14 cellular contexts compared by ENCODE assay signal in the genomic region with DNA sequence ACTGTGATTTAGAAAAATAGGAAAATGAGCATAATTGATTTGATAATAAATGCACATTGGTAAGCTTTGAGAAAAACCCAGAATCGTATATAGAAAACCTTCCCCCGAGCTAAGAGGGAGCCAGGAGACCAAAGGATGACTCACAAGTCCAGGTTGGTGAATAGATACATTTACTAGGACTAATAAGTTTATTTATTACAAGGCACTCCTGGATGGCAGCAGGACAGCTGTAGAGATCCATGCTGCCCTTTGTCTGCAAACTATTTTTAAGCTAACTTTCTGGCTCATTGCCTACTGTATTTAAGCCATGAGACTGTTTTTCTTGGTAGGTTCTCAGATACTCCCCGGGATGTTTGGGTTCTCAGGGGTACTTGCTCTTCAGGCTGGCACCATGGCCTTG. TPM values are rescaled to one million over a fixed set of nuclear protein-coding genes. Genes with fewer than 3 reads are reported as not detected.
A peak's percentile ranks its signal among the peaks of the same experiment; 100 is the strongest.
DNase-seq lines count a peak whose midpoint lies in the region; ATAC-seq, FAIRE-seq and TF ChIP-seq lines count a peak whose summit lies in the region.
"Had no signal": no experiment of that assay in that cellular context is flagged by ENCODE, and none has a peak within 500 bp of the region (broad histone marks: within the 10 kb centered on the region; RNA-seq: fewer than 3 reads in every experiment).

No MANE protein-coding gene starts in this region.

- FAIRE-seq in A549 (lab: Jason Lieb, UNC), result no peak
- FAIRE-seq: RCC 7860 had no signal

- H3K36me3 Mint-ChIP-seq in immature natural killer cell, result peaks cover 4 to 8% (median 7%) of the 10 kb centered on the region in 3 donors

- no peak overlapping the region for H3K4me3 Mint-ChIP-seq in immature natural killer cell
- H3K4me3 Mint-ChIP-seq: activated naive CD4-positive, alpha-beta T cell treated with anti-CD3 and anti-CD28 coated beads, Interleukin-2, amount 50 U/mL, for 24 hours; stimulated activated naive CD8-positive, alpha-beta T cell treated with anti-CD3 and anti-CD28 coated beads, Interleukin-15, Interleukin-2, amounts not matched to agents 100 ng/mL and 50 ng/mL, for 24 hours had no signal

- H3K4me2 ChIP-seq in A549, result peak overlapping the region; percentile 26; the same call in 2 of the 3 replicates

- H3K4me1 ChIP-seq in A549, result peaks cover 15% of the 10 kb centered on the region

- POLR2A ChIA-PET in A549 (lab: Yijun Ruan, JAX), result interaction anchor here (0.7 kb wide), 1 partner anchor 14 kb away, joined by 3 read pairs; no protein-coding TSS in a partner anchor

- H3K27ac ChIP-seq in A549, result no peak overlapping the region
- H3K27ac ChIP-seq: C4-2B had no signal

- no peak overlapping the region for H3K4me3 ChIP-seq in A549

- ATAC-seq in A549 (peak in 1 of 2 experiments; percentile 48; a peak in 2 of 6 replicates), GM18907 (IDR thresholded peaks at IDR 0.05; ENCODE audit: unreplicated experiment) (no peak)

- peak overlapping the region in 4 of 6 donors; percentile 8 to 52 (median 40) for H3K27ac Mint-ChIP-seq in immature natural killer cell

- DNase-seq in A549 (ENCODE audit: low read depth in 1 of 2, low spot score in 1 of 2), result no peak
- peak; percentile 60 for DNase-seq in EH (ENCODE audit: low read depth)
- peak; percentile 44 for DNase-seq in astrocyte of the hippocampus (ENCODE audit: low read depth, low spot score)
- DNase-seq in immature natural killer cell, result no peak
- no peak for DNase-seq in NCI-H748 treated with DMSO at 0.1 percent for 48 hours (lab: John Stamatoyannopoulos, UW)
- DNase-seq in RKO (ENCODE audit: low spot score), result no peak
- no peak for DNase-seq in NCI-H2171 treated with DMSO at 0.1 percent for 48 hours (lab: John Stamatoyannopoulos, UW)
- DNase-seq: retina; stimulated activated CD4-positive, alpha-beta T cell treated with anti-CD3 and anti-CD28 coated beads, Interleukin-4, amount 100 ng/mL, for 4 hours had no signal

- CTCF ChIA-PET in A549 (lab: Yijun Ruan, JAX), result interaction anchor here (0.6 kb wide), 1 partner anchor 25 kb away, joined by 3 read pairs; no protein-coding TSS in a partner anchor

- no peak for TF ChIP-seq POLR2A in A549 (IDR thresholded peaks at IDR 0.05; ENCODE audit: low read length)

- 41% methylated on average over 3 of the region's 3 CpGs for WGBS in A549 (ENCODE audit: missing lambda C conversion rate)

- H3K9me3 ChIP-seq in A549, result no peaks in the 10 kb centered on the region

- peaks cover 18 to 37% of the 10 kb centered on the region in 2 donors for H3K4me1 Mint-ChIP-seq in immature natural killer cell

- H3K9me3 Mint-ChIP-seq in immature natural killer cell, result no peaks in the 10 kb centered on the region
- H3K9me3 Mint-ChIP-seq: activated naive CD4-positive, alpha-beta T cell treated with anti-CD3 and anti-CD28 coated beads, Interleukin-2, amount 50 U/mL, for 24 hours; stimulated activated naive CD8-positive, alpha-beta T cell treated with anti-CD3 and anti-CD28 coated beads, Interleukin-15, Interleukin-2, amounts not matched to agents 100 ng/mL and 50 ng/mL, for 24 hours had no signal

- H3K27me3 Mint-ChIP-seq in immature natural killer cell (ENCODE audit: low read depth in 3 of 3), result no peaks in the 10 kb centered on the region
- H3K27me3 Mint-ChIP-seq: activated naive CD4-positive, alpha-beta T cell treated with anti-CD3 and anti-CD28 coated beads, Interleukin-2, amount 50 U/mL, for 24 hours; stimulated activated naive CD8-positive, alpha-beta T cell treated with anti-CD3 and anti-CD28 coated beads, Interleukin-15, Interleukin-2, amounts not matched to agents 100 ng/mL and 50 ng/mL, for 24 hours had no signal

- TF ChIP-seq RAD21 in A549 (conservative IDR thresholded peaks at IDR 0.05 in 1 of 2, IDR thresholded peaks at IDR 0.05 in 1 of 2), result no peak

- no peak for TF ChIP-seq CTCF in A549 (IDR thresholded peaks at IDR 0.05)

- TF ChIP-seq EP300 in A549 (IDR thresholded peaks at IDR 0.05), result no peak

TF ChIP-seq in A549, 52 proteins besides CTCF, POLR2A, EP300 and RAD21:
- TF ChIP-seq TFCP2L1 (CRISPR knock-in tag; IDR thresholded peaks at IDR 0.05) (no peak), RARB (CRISPR knock-in tag; IDR thresholded peaks at IDR 0.05) (no peak), NPAS2 (CRISPR knock-in tag; IDR thresholded peaks at IDR 0.05; ENCODE audit: borderline replicate concordance) (no peak), NR3C1 (IDR thresholded peaks at IDR 0.05) (no peak), GATA3 (IDR thresholded peaks at IDR 0.05; ENCODE audit: borderline replicate concordance) (no peak), ZNF302 (CRISPR knock-in tag; IDR thresholded peaks at IDR 0.05) (no peak), ESRRA (IDR thresholded peaks at IDR 0.05; ENCODE audit: borderline replicate concordance, low read length) (no peak), ZFP36 (IDR thresholded peaks at IDR 0.05; ENCODE audit: borderline replicate concordance, partially characterized antibody) (no peak), HOXB5 (CRISPR knock-in tag; IDR thresholded peaks at IDR 0.05) (no peak), JUNB (IDR thresholded peaks at IDR 0.05) (no peak), FOSB (CRISPR knock-in tag; IDR thresholded peaks at IDR 0.05) (no peak), MAZ (IDR thresholded peaks at IDR 0.05; ENCODE audit: borderline replicate concordance, low read depth, low read length) (no peak)
- TF ChIP-seq, protein P1, sequence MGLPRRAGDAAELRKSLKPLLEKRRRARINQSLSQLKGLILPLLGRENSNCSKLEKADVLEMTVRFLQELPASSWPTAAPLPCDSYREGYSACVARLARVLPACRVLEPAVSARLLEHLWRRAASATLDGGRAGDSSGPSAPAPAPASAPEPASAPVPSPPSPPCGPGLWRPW (IDR thresholded peaks at IDR 0.05), result no peak

RNA-seq across cellular contexts. Expression of a gene that starts 13.4 kb away (rescaled TPM):
- polyA plus RNA-seq in A549 (2011; rRNA removed) (8.8 and 13.6 TPM in 2 replicates), A549 (2017; fragmentation: RNase III; extraction: RNeasy Plus Mini Kit Qiagen cat#74134 plus additional on column Dnase treatment) (7.1 to 8.2 TPM (median 7.5 TPM) in 3 replicates), immature natural killer cell (10 to 100 TPM in 2 of 3 donors, 1 to 10 TPM in 1; 7.8 to 52.1 (median 19.5) TPM)
- polyA plus RNA-seq in A549 (2012; cell fraction: cytosol; rRNA removed), result 2.2 and 2.7 TPM in 2 replicates
- polyA plus RNA-seq in A549 (2012; cell fraction: nucleus; rRNA removed), result 2.4 and 2.9 TPM in 2 replicates
- 8.5 and 9.2 TPM in 2 replicates for polyA minus RNA-seq in A549 (2011; rRNA and poly(A)+ RNA removed)

RNA-seq across cellular contexts. Expression of a gene that starts 23.5 kb away (rescaled TPM):
- polyA plus RNA-seq in A549 (2011; rRNA removed), result 20.5 and 32.5 TPM in 2 replicates
- 5.3 and 6.1 TPM in 2 replicates for polyA plus RNA-seq in A549 (2012; cell fraction: cytosol; rRNA removed)
- polyA plus RNA-seq in A549 (2012; cell fraction: nucleus; rRNA removed), result 14.1 and 22.9 TPM in 2 replicates
- 6.4 to 8.1 TPM (median 7.9 TPM) in 3 replicates for polyA plus RNA-seq in A549 (2017; fragmentation: RNase III; extraction: RNeasy Plus Mini Kit Qiagen cat#74134 plus additional on column Dnase treatment)
- polyA minus RNA-seq in A549 (2011; rRNA and poly(A)+ RNA removed), result 29.6 and 30.6 TPM in 2 replicates
- 1 to 10 TPM; 2.6 to 9.3 (median 3.1) TPM for polyA plus RNA-seq in immature natural killer cell

RNA-seq across cellular contexts. Expression of a gene that starts 51.2 kb away (rescaled TPM):
- not detected in 2 replicates for polyA plus RNA-seq in A549 (2011; rRNA removed)
- not detected in 2 replicates for polyA plus RNA-seq in A549 (2012; cell fraction: cytosol; rRNA removed)
- polyA plus RNA-seq in A549 (2012; cell fraction: nucleus; rRNA removed), result not detected in 2 replicates
- polyA plus RNA-seq in A549 (2017; fragmentation: RNase III; extraction: RNeasy Plus Mini Kit Qiagen cat#74134 plus additional on column Dnase treatment), result not detected in 3 replicates
- polyA minus RNA-seq in A549 (2011; rRNA and poly(A)+ RNA removed), result not detected in 2 replicates
- not detected for polyA plus RNA-seq in immature natural killer cell

Comparison
In these comparisons a context has a peak if more than half of its experiments do, and no peak if none do; other contexts are left out.
1. DNase-seq: peak in EH (single experiment) and astrocyte of the hippocampus (single experiment); none in A549 (0 of 2), immature natural killer cell (0 of 3), NCI-H748 treated with DMSO at 0.1 percent for 48 hours (single experiment), RKO (single experiment) and NCI-H2171 treated with DMSO at 0.1 percent for 48 hours (single experiment).